ENCODE assay signal across 8 cellular contexts in genomic region chr12:6461401-6462233, GRCh38. TPM values are rescaled to one million over a fixed set of nuclear protein-coding genes. Genes with fewer than 3 reads are reported as not detected.
DNase-seq lines count a peak whose midpoint lies in the region; ATAC-seq lines count a peak whose summit lies in the region.

No MANE protein-coding gene starts in this region.

- H3K4me1 Mint-ChIP-seq in immature natural killer cell = peaks cover 56 to 73% of the 10 kb centered on the region in 2 donors

- peak overlapping the region; percentile 97 to 100 (median 99) for H3K27ac Mint-ChIP-seq in immature natural killer cell

- H3K4me3 Mint-ChIP-seq in immature natural killer cell = peak overlapping the region; percentile 71 to 87 (median 80)

- peaks cover 6 to 13% (median 8%) of the 10 kb centered on the region in 3 donors for H3K27me3 Mint-ChIP-seq in immature natural killer cell (ENCODE audit: low read depth in 3 of 3)

- no peaks in the 10 kb centered on the region for H3K9me3 Mint-ChIP-seq in immature natural killer cell

- peaks cover 35 to 68% (median 52%) of the 10 kb centered on the region in 3 donors for H3K36me3 Mint-ChIP-seq in immature natural killer cell

- peak; percentile 62 for ATAC-seq in GM21825 (IDR thresholded peaks at IDR 0.05; ENCODE audit: unreplicated experiment)

- peak; percentile 16 for DNase-seq in EH (ENCODE audit: low read depth)
- DNase-seq in NOMO-1 treated with dmso at 0.1 percent for 144 hours (lab: John Stamatoyannopoulos, UW; ENCODE audit: unreplicated experiment) = peak; percentile 93
- DNase-seq in activated T-helper 1 cell treated with Interleukin-2 at 50 U/mL for 16 hours (ENCODE audit: low read depth) = peak; percentile 75
- DNase-seq in immature natural killer cell = peak; percentile 87 to 89 (median 87)
- DNase-seq in stimulated activated CD8-positive, alpha-beta memory T cell treated with anti-CD3 and anti-CD28 coated beads, Interleukin-2, amount 100 ng/mL, for 1 hour (ENCODE audit: low read depth in 2 of 2) = peak; percentile 62
- DNase-seq in NCI-H2171 treated with DMSO at 0.1 percent for 48 hours (lab: John Stamatoyannopoulos, UW) = no peak
- DNase-seq in NCI-H2227 (lab: John Stamatoyannopoulos, UW; ENCODE audit: unreplicated experiment) = no peak

RNA-seq across cellular contexts. Expression of gene VAMP1, which starts 8.9 kb away (rescaled TPM):
- 1 to 10 TPM; 7.8 to 9.7 (median 8.4) TPM for polyA plus RNA-seq in immature natural killer cell

RNA-seq across cellular contexts. Expression of gene TAPBPL, which starts 9.8 kb away (rescaled TPM):
- polyA plus RNA-seq in immature natural killer cell = 100 to 1,000 TPM; 205 to 276 (median 259) TPM

RNA-seq across cellular contexts. Expression of gene CD27, which starts 16.9 kb away (rescaled TPM):
- 10 to 100 TPM; 17.0 to 28.5 (median 25.4) TPM for polyA plus RNA-seq in immature natural killer cell

RNA-seq across cellular contexts. Expression of gene MRPL51, which starts 31.4 kb away (rescaled TPM):
- polyA plus RNA-seq in immature natural killer cell = 100 to 1,000 TPM; 240 to 280 (median 248) TPM

RNA-seq across cellular contexts. Expression of gene NCAPD2, which starts 32.3 kb away (rescaled TPM):
- polyA plus RNA-seq in immature natural killer cell = 10 to 100 TPM; 23.3 to 50.5 (median 24.0) TPM

Comparison
In these comparisons a context has a peak if more than half of its experiments do, and no peak if none do; other contexts are left out.
1. DNase-seq: peak in EH (single experiment), NOMO-1 treated with dmso at 0.1 percent for 144 hours (single experiment), activated T-helper 1 cell treated with Interleukin-2 at 50 U/mL for 16 hours (single experiment), immature natural killer cell (3 of 3) and stimulated activated CD8-positive, alpha-beta memory T cell treated with anti-CD3 and anti-CD28 coated beads, Interleukin-2, amount 100 ng/mL, for 1 hour (2 of 2); none in NCI-H2171 treated with DMSO at 0.1 percent for 48 hours (single experiment) and NCI-H2227 (single experiment).